In genomic region chr11:107860688-107861087, GRCh38 we compare ENCODE assay signal across 1 cellular context.
TF ChIP-seq lines count a peak whose summit lies in the region.

No MANE protein-coding gene starts in this region.

TF ChIP-seq in GM23338, 12 proteins besides CTCF, POLR2A, EP300 and RAD21:
- TF ChIP-seq ETS1 (IDR thresholded peaks at IDR 0.05) (no peak), EZH2 (IDR thresholded peaks at IDR 0.05; ENCODE audit: low read depth, unreplicated experiment) (no peak), ZNF331 (CRISPR knock-in tag; IDR thresholded peaks at IDR 0.05; ENCODE audit: low read depth) (no peak), POLR2AphosphoS5 (IDR thresholded peaks at IDR 0.05; ENCODE audit: low read depth) (no peak), CREB1 (CRISPR knock-in tag; IDR thresholded peaks at IDR 0.05; ENCODE audit: low read depth) (no peak), REST (IDR thresholded peaks at IDR 0.05; ENCODE audit: unreplicated experiment) (no peak), NANOG (IDR thresholded peaks at IDR 0.05; ENCODE audit: borderline replicate concordance) (no peak), ZNF114 (CRISPR knock-in tag; IDR thresholded peaks at IDR 0.05) (no peak), ZNF462 (CRISPR knock-in tag; IDR thresholded peaks at IDR 0.05) (no peak), STAT1 (IDR thresholded peaks at IDR 0.05; ENCODE audit: unreplicated experiment) (no peak), JUNB (IDR thresholded peaks at IDR 0.05; ENCODE audit: unreplicated experiment) (no peak)
